In the genomic region with DNA sequence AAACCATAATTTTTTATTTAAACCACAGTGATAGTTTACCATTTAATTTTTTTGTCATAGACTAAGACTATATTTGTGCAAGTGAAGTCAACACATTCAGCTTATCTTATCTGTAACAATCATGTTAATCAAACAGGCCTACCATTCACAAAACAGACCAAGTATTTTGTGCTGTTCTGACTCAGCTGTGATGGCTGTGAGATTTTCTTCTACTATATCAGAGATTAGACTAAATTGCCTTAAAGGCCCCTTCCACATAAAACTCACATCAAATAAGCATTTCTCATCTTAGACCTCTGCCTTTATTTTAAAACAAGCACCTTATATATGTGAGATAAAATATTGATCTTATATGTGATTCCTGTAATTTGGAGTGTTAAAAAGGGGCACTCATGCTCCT, we compare ENCODE assay signal across 1 cellular context.
TF ChIP-seq lines count a peak whose summit lies in the region.

No MANE protein-coding gene starts in this region.

TF ChIP-seq in K562, 482 proteins besides CTCF, POLR2A, EP300 and RAD21:
- no peak for TF ChIP-seq NONO (IDR thresholded peaks at IDR 0.05; ENCODE audit: low read depth in 2 of 2, low read length in 1 of 2)
- TF ChIP-seq ZNF583 (CRISPR knock-in tag; IDR thresholded peaks at IDR 0.05), result peak; percentile 95
